In genomic region chr10:94251568-94251967, GRCh38 we compare ENCODE assay signal across 26 cellular contexts.
"Had no signal": no experiment of that assay in that cellular context is flagged by ENCODE, and none has a peak within 500 bp of the region (broad histone marks: within the 10 kb centered on the region; RNA-seq: fewer than 3 reads in every experiment).

No MANE protein-coding gene starts in this region.

- H3K36me3 ChIP-seq: prostate gland, right lobe of liver had no signal

- DNase-seq: dermis blood vessel endothelial cell; effector memory CD4-positive, alpha-beta T cell; foreskin keratinocyte; hypothalamus; immature natural killer cell; islet precursor cell; kidney glomerular epithelial cell; left colon; mucosa of descending colon; naive thymus-derived CD8-positive, alpha-beta T cell; nephron progenitor cell; nucleus accumbens; right lobe of liver; stimulated activated CD4-positive, alpha-beta T cell treated with anti-CD3 and anti-CD28 coated beads, Interleukin-2, amount 100 ng/mL, for 24 hours; stimulated activated CD4-positive, alpha-beta T cell treated with anti-CD3 and anti-CD28 coated beads, Interleukin-4, amount 100 ng/mL, for 24 hours; stimulated activated naive CD4-positive, alpha-beta T cell treated with Interleukin-2 at 50 U/mL for 16 hours; stomach; thyroid gland; trophoblast cell had no signal

- H3K4me3 ChIP-seq: coronary artery, esophagus muscularis mucosa, gastroesophageal sphincter, lung, mucosa of descending colon, prostate gland, right lobe of liver, smooth muscle cell, stomach, thyroid gland had no signal

- H3K4me2 ChIP-seq: smooth muscle cell had no signal

- H3K27ac ChIP-seq: coronary artery, esophagus muscularis mucosa, foreskin keratinocyte, gastroesophageal sphincter, prostate gland, right lobe of liver, stomach, thyroid gland had no signal

- H3K27me3 ChIP-seq: esophagus muscularis mucosa, foreskin keratinocyte, gastroesophageal sphincter, right lobe of liver, stomach, thyroid gland had no signal

- ATAC-seq: foreskin keratinocyte; gastroesophageal sphincter; left colon; mucosa of descending colon; naive thymus-derived CD8-positive, alpha-beta T cell; right lobe of liver; stimulated activated effector memory CD8-positive, alpha-beta T cell treated with anti-CD3 and anti-CD28 coated beads, Interleukin-12 subunit alpha, Interleukin-12 subunit beta, amount 100 ng/mL, for 72 hours had no signal

- H3K9me3 ChIP-seq: esophagus muscularis mucosa, gastroesophageal sphincter, mucosa of descending colon, prostate gland, right lobe of liver, stomach, thyroid gland had no signal

- H3K4me1 ChIP-seq: esophagus muscularis mucosa, foreskin keratinocyte, gastroesophageal sphincter, prostate gland, right lobe of liver, stomach had no signal
